ENCODE assay signal across 9 cellular contexts in the genomic region with DNA sequence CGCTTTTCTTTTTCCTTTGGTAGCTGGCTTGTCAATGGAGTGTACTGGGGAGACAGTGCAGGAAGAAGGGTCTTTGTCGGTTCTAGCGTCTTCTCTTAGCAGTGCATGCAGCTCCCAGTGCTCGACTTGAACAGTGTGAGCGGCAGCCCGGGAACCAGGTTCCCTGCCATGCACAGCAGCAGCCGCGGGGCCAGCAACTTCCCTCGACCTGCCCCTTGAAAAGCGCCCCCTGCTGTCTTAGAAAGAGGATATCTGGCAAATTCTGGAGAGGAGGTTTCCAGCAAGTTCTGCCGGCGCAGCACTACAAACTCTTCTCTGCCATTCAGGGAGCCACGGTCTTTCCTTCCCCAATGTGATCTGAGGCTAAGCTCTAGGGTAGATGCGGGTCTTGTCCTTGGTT.
DNase-seq lines count a peak whose midpoint lies in the region; TF ChIP-seq lines count a peak whose summit lies in the region.
"Had no signal": no experiment of that assay in that cellular context is flagged by ENCODE, and none has a peak within 500 bp of the region (broad histone marks: within the 10 kb centered on the region; RNA-seq: fewer than 3 reads in every experiment).

No MANE protein-coding gene starts in this region.

- no peak overlapping the region for H3K4me3 ChIP-seq in uterus

- peaks cover 2 to 9% (median 6%) of the 10 kb centered on the region in 7 donors for H3K9me3 Mint-ChIP-seq in CD14-positive monocyte

- H3K4me3 Mint-ChIP-seq in CD14-positive monocyte: peak overlapping the region in 1 of 2 donors; percentile 56
- H3K4me3 Mint-ChIP-seq: brain had no signal

- intact Hi-C loops in CD14-positive monocyte (cut with micrococcal nuclease) (no loop called here), uterus (cut with DNase I; ENCODE audit: low total_unique reads) (no loop called here)

- H3K27ac ChIP-seq in uterus: no peak overlapping the region

- peak; percentile 69 for TF ChIP-seq CTCF in CD14-positive monocyte (IDR thresholded peaks at IDR 0.05)
- no peak for TF ChIP-seq CTCF in uterus (IDR thresholded peaks at IDR 0.05)

- no peak overlapping the region for H3K27ac Mint-ChIP-seq in CD14-positive monocyte
- H3K27ac Mint-ChIP-seq: brain had no signal

- no peaks in the 10 kb centered on the region for H3K4me1 ChIP-seq in uterus

- no peaks in the 10 kb centered on the region for H3K36me3 ChIP-seq in uterus

- peaks cover 0 to 2% of the 10 kb centered on the region in 2 donors for H3K9me3 ChIP-seq in uterus

- H3K27me3 ChIP-seq in uterus: no peaks in the 10 kb centered on the region

- DNase-seq in CD14-positive monocyte (ENCODE audit: low spot score) (peak; percentile 56), H4 (ENCODE audit: low spot score) (peak; percentile 26), SKM-1 treated with dmso at 0.1 percent for 144 hours (lab: John Stamatoyannopoulos, UW; ENCODE audit: unreplicated experiment) (peak; percentile 37), iPS-NIHi7 (ENCODE audit: extremely low spot score) (peak; percentile 93), KG1 (lab: John Stamatoyannopoulos, UW) (no peak), uterus (no peak), T1000 (lab: John Stamatoyannopoulos, UW) (no peak), COLO668 (lab: John Stamatoyannopoulos, UW; ENCODE audit: unreplicated experiment) (no peak)

- no peaks in the 10 kb centered on the region for H3K36me3 Mint-ChIP-seq in CD14-positive monocyte
- H3K36me3 Mint-ChIP-seq: brain had no signal

- peaks cover 10% of the 10 kb centered on the region for H3K4me1 Mint-ChIP-seq in CD14-positive monocyte
- H3K4me1 Mint-ChIP-seq: brain had no signal

- TF ChIP-seq POLR2A in uterus (IDR thresholded peaks at IDR 0.05): no peak

- H3K27me3 Mint-ChIP-seq in CD14-positive monocyte (ENCODE audit: low read depth in 3 of 3): peaks cover 0 to 4% (median 0%) of the 10 kb centered on the region in 3 donors
- H3K27me3 Mint-ChIP-seq: brain had no signal

Comparison
In these comparisons a context has a peak if more than half of its experiments do, and no peak if none do; other contexts are left out.
1. DNase-seq: peak in CD14-positive monocyte (single experiment), H4 (single experiment), SKM-1 treated with dmso at 0.1 percent for 144 hours (single experiment) and iPS-NIHi7 (single experiment); none in KG1 (single experiment), uterus (0 of 2), T1000 (single experiment) and COLO668 (single experiment).